In the genomic region with DNA sequence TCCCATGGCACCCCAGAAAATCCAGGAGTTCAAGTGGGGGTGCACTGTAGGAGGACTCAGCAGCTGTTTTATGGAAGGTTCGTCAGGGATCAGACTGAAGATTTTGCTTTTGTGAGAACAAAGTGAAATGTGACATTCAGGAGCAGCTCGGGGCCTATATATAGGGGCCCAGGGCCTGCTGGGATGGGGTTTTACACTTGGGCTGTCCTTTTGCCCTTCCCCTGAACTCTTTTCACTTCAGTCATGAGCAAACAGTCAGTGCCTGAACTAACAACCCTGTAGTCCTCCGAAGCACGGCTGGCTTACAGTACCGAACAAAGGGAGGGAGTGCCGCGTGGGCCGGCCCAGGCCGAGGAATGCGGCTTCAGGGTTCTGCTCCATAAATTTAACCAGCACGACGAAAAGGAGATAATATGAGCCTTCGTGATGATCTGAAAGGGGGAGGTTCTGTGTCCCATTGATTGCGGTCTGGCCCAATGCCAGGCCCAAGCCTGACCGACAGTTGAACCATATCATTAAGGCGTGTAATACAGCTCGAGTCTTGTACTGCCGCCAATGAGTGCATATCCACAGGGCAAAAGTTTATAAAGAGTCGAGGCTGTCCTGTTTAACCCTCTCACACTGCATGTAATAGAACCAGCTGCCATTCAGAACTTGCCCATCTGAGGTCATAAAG, we compare ENCODE assay signal across 10 cellular contexts.
DNase-seq lines count a peak whose midpoint lies in the region; ATAC-seq, FAIRE-seq and TF ChIP-seq lines count a peak whose summit lies in the region.
"Had no signal": no experiment of that assay in that cellular context is flagged by ENCODE, and none has a peak within 500 bp of the region (broad histone marks: within the 10 kb centered on the region; RNA-seq: fewer than 3 reads in every experiment).

No MANE protein-coding gene starts in this region.

- peak overlapping the region; percentile 37 for H2BK5ac ChIP-seq in H1 (ENCODE audit: low read depth, low read length)

- no peaks in the 10 kb centered on the region for H3K79me1 ChIP-seq in H1 (ENCODE audit: low read depth, low read length)

- TF ChIP-seq RAD21 in H1 (IDR thresholded peaks at IDR 0.05 in 1 of 2, conservative IDR thresholded peaks at IDR 0.05 in 1 of 2; ENCODE audit: low read depth in 2 of 2, low read length in 2 of 2), result no peak

- H4K91ac ChIP-seq in H1 (replicated peaks; ENCODE audit: insufficient read length, low read length), result no peak overlapping the region

- no peak overlapping the region for H2BK12ac ChIP-seq in H1 (ENCODE audit: low read depth, low read length)

- peaks cover 0 to 44% (median 0%) of the 10 kb centered on the region in 11 experiments; a peak in 6 of 22 replicates for H4K20me1 ChIP-seq in BLaER1 treated with 17β-estradiol and CSF1 and Interleukin-3, amounts not matched to agents 10 nM and 100 nM
- H4K20me1 ChIP-seq in H1 (replicated peaks in 1 of 2; ENCODE audit: control insufficient read depth in 1 of 2, insufficient read depth in 2 of 2, low read length in 2 of 2), result no peaks in the 10 kb centered on the region

- H3K18ac ChIP-seq in H1 (ENCODE audit: extremely low read depth, low read length), result no peak overlapping the region

- peaks cover 0 to 17% (median 5%) of the 10 kb centered on the region in 11 experiments; a peak in 10 of 22 replicates for H3K36me3 ChIP-seq in BLaER1 treated with 17β-estradiol and CSF1 and Interleukin-3, amounts not matched to agents 10 nM and 100 nM
- peaks cover 0 to 7% (median 2%) of the 10 kb centered on the region in 4 experiments; a peak in 3 of 8 replicates for H3K36me3 ChIP-seq in H1 (ENCODE audit: control insufficient read depth in 2 of 4, insufficient read depth in 4 of 4, low read length in 3 of 4)

- H3K4me1 ChIP-seq in BLaER1 treated with 17β-estradiol and CSF1 and Interleukin-3, amounts not matched to agents 10 nM and 100 nM, result peaks cover 90 to 94% (median 93%) of the 10 kb centered on the region in 10 experiments
- peaks cover 0 to 9% (median 2%) of the 10 kb centered on the region in 4 experiments; a peak in 3 of 7 replicates for H3K4me1 ChIP-seq in H1 (replicated peaks in 1 of 4; ENCODE audit: control insufficient read depth in 3 of 4, insufficient read depth in 4 of 4, low read length in 3 of 4)

- CTCF ChIA-PET in H1 (lab: Charles Lee; ENCODE audit: partially characterized antibody), result interaction anchor here (1.1 to 1.4 kb wide), 3 partner anchors 15 to 201 kb away, joined by 3 to 4 read pairs (median 4); no protein-coding TSS in a partner anchor

- H3K9ac ChIP-seq in BLaER1 treated with 17β-estradiol and CSF1 and Interleukin-3, amounts not matched to agents 10 nM and 100 nM, result peak overlapping the region in 9 of 11 experiments; percentile 18 to 75 (median 52); a peak in 16 of 22 replicates
- no peak overlapping the region for H3K9ac ChIP-seq in H1 (replicated peaks in 1 of 4; ENCODE audit: extremely low read depth in 1 of 4, low read depth in 3 of 4, low read length in 3 of 4)

- peak overlapping the region; percentile 56 to 96 (median 90) for H3K4me2 ChIP-seq in BLaER1 treated with 17β-estradiol and CSF1 and Interleukin-3, amounts not matched to agents 10 nM and 100 nM
- H3K4me2 ChIP-seq in H1 (ENCODE audit: insufficient read depth in 1 of 2, low read depth in 2 of 2, low read length in 2 of 2), result no peak overlapping the region

- H3K23me2 ChIP-seq in H1 (ENCODE audit: low read depth, low read length), result no peaks in the 10 kb centered on the region

- DNase-seq in HT1080 (ENCODE audit: low read depth), result peak; percentile 65
- DNase-seq in RPMI7951 (ENCODE audit: low read depth), result peak; percentile 100
- no peak for DNase-seq in H1 (ENCODE audit: low read depth in 1 of 2, low spot score in 2 of 2)
- DNase-seq in mucosa of gallbladder (ENCODE audit: low spot score), result peak; percentile 94

- H3K56ac ChIP-seq in H1 (replicated peaks; ENCODE audit: insufficient read length, low read depth, low read length), result no peak overlapping the region

- TF ChIP-seq CTCF in H1 (IDR thresholded peaks at IDR 0.05; ENCODE audit: control extremely low read depth in 1 of 3, insufficient read depth in 1 of 3, low read depth in 1 of 3, low read length in 3 of 3), result no peak

- peak overlapping the region in 9 of 11 experiments; percentile 11 to 87 (median 63); a peak in 17 of 22 replicates for H3K27ac ChIP-seq in BLaER1 treated with 17β-estradiol and CSF1 and Interleukin-3, amounts not matched to agents 10 nM and 100 nM
- H3K27ac ChIP-seq in H1 (ENCODE audit: low read depth, low read length), result no peak overlapping the region
- H3K27ac ChIP-seq: HL-60, neutrophil had no signal

- no peak overlapping the region for H2BK120ac ChIP-seq in H1 (replicated peaks; ENCODE audit: low read depth, low read length)

- WGBS in H1 (ENCODE audit: extremely low coverage in 1 of 2, insufficient coverage in 1 of 2, insufficient read length in 1 of 2, insufficient replicate concordance in 2 of 2, low coverage in 1 of 2, low lambda C conversion rate in 2 of 2, missing lambda C conversion rate in 1 of 2), 2 experiments, result 84% methylated on average over 19 of the region's 19 CpGs; no CpG with 5 or more reads in 1 of the 2 experiments

- POLR2A ChIA-PET in H1 (lab: Charles Lee; ENCODE audit: partially characterized antibody), result interaction anchor here (0.9 kb wide), 1 partner anchor 118 kb away, joined by 3 read pairs; no protein-coding TSS in a partner anchor

- ATAC-seq in HG03159 (IDR thresholded peaks at IDR 0.05; ENCODE audit: unreplicated experiment) (no peak), GM18907 (IDR thresholded peaks at IDR 0.05; ENCODE audit: unreplicated experiment) (no peak), GM21825 (IDR thresholded peaks at IDR 0.05; ENCODE audit: unreplicated experiment) (no peak)

- H3K4ac ChIP-seq in H1 (replicated peaks; ENCODE audit: insufficient read length, low read depth, low read length), result no peak overlapping the region

- H2AFZ ChIP-seq in H1 (ENCODE audit: low read length), result no peak overlapping the region

- H3K9me3 ChIP-seq in BLaER1 treated with 17β-estradiol and CSF1 and Interleukin-3, amounts not matched to agents 10 nM and 100 nM (replicated peaks in 1 of 11), result peaks cover 0 to 20% (median 17%) of the 10 kb centered on the region in 11 experiments; a peak in 17 of 22 replicates
- peaks cover 9% of the 10 kb centered on the region in 2 experiments; a peak in 3 of 4 replicates for H3K9me3 ChIP-seq in H1 (ENCODE audit: insufficient read depth in 2 of 2, low read depth in 1 of 2, low read length in 1 of 2)
- H3K9me3 ChIP-seq: neutrophil had no signal

- no peak for TF ChIP-seq POLR2A in H1 (IDR thresholded peaks at IDR 0.05; ENCODE audit: control extremely low read depth in 1 of 2, low read depth in 2 of 2, low read length in 2 of 2)

- no peak overlapping the region for H2BK20ac ChIP-seq in H1 (ENCODE audit: low read length)

- no peak for TF ChIP-seq EP300 in H1 (IDR thresholded peaks at IDR 0.05; ENCODE audit: borderline replicate concordance in 1 of 2, low read depth in 2 of 2, low read length in 2 of 2)

- no peaks in the 10 kb centered on the region for H3K79me2 ChIP-seq in H1 (ENCODE audit: control insufficient read depth in 1 of 2, insufficient read depth in 2 of 2, low read length in 2 of 2)

- no peak overlapping the region for H4K8ac ChIP-seq in H1 (ENCODE audit: extremely low read depth, insufficient read depth, low read length)

- peak overlapping the region in 6 of 10 experiments; percentile 8 to 40 (median 20); a peak in 7 of 20 replicates for H3K4me3 ChIP-seq in BLaER1 treated with 17β-estradiol and CSF1 and Interleukin-3, amounts not matched to agents 10 nM and 100 nM
- H3K4me3 ChIP-seq in H1 (ENCODE audit: extremely low read depth in 1 of 4, insufficient read depth in 2 of 4, low read depth in 3 of 4, low read length in 4 of 4), result no peak overlapping the region

- H3K23ac ChIP-seq in H1 (ENCODE audit: insufficient read length), result no peak overlapping the region

- H4K5ac ChIP-seq in H1 (ENCODE audit: insufficient read length, low read depth, low read length), result no peak overlapping the region

- H2BK15ac ChIP-seq in H1 (ENCODE audit: low read length), result no peak overlapping the region

- no peak for FAIRE-seq in H1 (lab: Jason Lieb, UNC)

- H2AK5ac ChIP-seq in H1 (ENCODE audit: low read depth, low read length), result no peak overlapping the region

- H3K14ac ChIP-seq in H1 (ENCODE audit: insufficient read length), result no peak overlapping the region

- H3K27me3 ChIP-seq in BLaER1 treated with 17β-estradiol and CSF1 and Interleukin-3, amounts not matched to agents 10 nM and 100 nM, result peaks cover 0 to 6% (median 0%) of the 10 kb centered on the region in 11 experiments; a peak in 3 of 22 replicates
- H3K27me3 ChIP-seq in H1 (replicated peaks in 1 of 4; ENCODE audit: control insufficient read depth in 3 of 4, extremely low read depth in 1 of 4, insufficient read depth in 3 of 4, low read length in 3 of 4), result no peaks in the 10 kb centered on the region
- H3K27me3 ChIP-seq: neutrophil had no signal

TF ChIP-seq in H1, 55 proteins besides CTCF, POLR2A, EP300 and RAD21:
- TF ChIP-seq, protein P1, sequence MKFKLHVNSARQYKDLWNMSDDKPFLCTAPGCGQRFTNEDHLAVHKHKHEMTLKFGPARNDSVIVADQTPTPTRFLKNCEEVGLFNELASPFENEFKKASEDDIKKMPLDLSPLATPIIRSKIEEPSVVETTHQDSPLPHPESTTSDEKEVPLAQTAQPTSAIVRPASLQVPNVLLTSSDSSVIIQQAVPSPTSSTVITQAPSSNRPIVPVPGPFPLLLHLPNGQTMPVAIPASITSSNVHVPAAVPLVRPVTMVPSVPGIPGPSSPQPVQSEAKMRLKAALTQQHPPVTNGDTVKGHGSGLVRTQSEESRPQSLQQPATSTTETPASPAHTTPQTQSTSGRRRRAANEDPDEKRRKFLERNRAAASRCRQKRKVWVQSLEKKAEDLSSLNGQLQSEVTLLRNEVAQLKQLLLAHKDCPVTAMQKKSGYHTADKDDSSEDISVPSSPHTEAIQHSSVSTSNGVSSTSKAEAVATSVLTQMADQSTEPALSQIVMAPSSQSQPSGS (IDR thresholded peaks at IDR 0.05; ENCODE audit: low read length), result no peak
- TF ChIP-seq BRCA1 (IDR thresholded peaks at IDR 0.05; ENCODE audit: low read depth, low read length), result no peak
- no peak for TF ChIP-seq FOSL1 (IDR thresholded peaks at IDR 0.05; ENCODE audit: insufficient read depth, low read depth, low read length)
- TF ChIP-seq, protein P2, sequence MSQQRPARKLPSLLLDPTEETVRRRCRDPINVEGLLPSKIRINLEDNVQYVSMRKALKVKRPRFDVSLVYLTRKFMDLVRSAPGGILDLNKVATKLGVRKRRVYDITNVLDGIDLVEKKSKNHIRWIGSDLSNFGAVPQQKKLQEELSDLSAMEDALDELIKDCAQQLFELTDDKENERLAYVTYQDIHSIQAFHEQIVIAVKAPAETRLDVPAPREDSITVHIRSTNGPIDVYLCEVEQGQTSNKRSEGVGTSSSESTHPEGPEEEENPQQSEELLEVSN (IDR thresholded peaks at IDR 0.05), result no peak

Comparison
In these comparisons a context has a peak if more than half of its experiments do, and no peak if none do; other contexts are left out.
1. H3K4me2 ChIP-seq: peak in BLaER1 treated with 17β-estradiol and CSF1 and Interleukin-3, amounts not matched to agents 10 nM and 100 nM (11 of 11); none in H1 (0 of 2).
2. H3K4me3 ChIP-seq: peak in BLaER1 treated with 17β-estradiol and CSF1 and Interleukin-3, amounts not matched to agents 10 nM and 100 nM (6 of 10); none in H1 (0 of 4).
3. H3K9ac ChIP-seq: peak in BLaER1 treated with 17β-estradiol and CSF1 and Interleukin-3, amounts not matched to agents 10 nM and 100 nM (9 of 11); none in H1 (0 of 4).
4. DNase-seq: peak in HT1080 (single experiment), RPMI7951 (single experiment) and mucosa of gallbladder (single experiment); none in H1 (0 of 2).